ENCODE assay signal across 13 cellular contexts in the genomic region with DNA sequence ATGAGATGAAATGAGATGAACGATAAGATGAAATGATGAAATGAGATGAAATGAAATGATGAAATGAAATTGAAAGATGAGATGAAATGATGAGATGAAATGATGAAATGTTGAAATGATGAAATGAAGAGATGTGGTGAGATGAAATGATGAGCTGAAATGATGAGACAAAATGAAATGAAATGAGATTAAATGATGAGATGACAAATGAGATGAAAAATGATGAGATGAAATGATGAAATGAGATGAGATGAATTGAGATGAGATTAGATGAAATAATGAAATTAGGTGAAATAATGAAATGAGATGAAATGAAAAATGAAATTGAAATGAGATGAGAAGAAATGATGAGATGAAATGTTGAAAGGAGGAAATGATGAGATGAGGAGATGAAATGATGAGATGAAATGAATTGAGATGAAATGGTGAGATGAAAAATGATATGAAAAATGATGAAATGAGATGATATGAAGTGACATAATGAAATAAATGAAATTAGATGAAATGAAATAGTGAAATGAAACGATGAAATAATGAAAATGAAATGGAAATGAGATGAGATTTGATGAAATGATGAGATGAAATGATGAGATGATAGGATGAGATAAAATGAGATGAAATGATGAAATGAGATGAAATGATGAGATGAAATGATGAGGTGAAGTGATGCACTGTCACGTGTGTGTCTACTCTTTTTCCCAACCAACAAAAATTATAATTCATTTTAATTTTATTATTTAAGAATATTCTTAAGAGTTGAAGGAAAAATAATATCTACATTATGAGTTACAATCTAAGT. TPM values are rescaled to one million over a fixed set of nuclear protein-coding genes. Genes with fewer than 3 reads are reported as not detected.
"Had no signal": no experiment of that assay in that cellular context is flagged by ENCODE, and none has a peak within 500 bp of the region (broad histone marks: within the 10 kb centered on the region; RNA-seq: fewer than 3 reads in every experiment).

No MANE protein-coding gene starts in this region.

RNA-seq across cellular contexts. Expression of gene CCT8L2, which starts 58.0 kb away (rescaled TPM):
- total RNA-seq: activated B cell treated with CpG ODN at 0.5 μM for 24 hours; activated CD4-positive, alpha-beta memory T cell treated with anti-CD3 and anti-CD28 coated beads for 36 hours; activated CD4-positive, alpha-beta memory T cell treated with anti-CD3 and anti-CD28 coated beads, Interleukin-2, amount 10 ng/mL, durations not matched to agents 7 days and 5 days; activated CD4-positive, alpha-beta T cell treated with anti-CD3 and anti-CD28 coated beads for 36 hours; activated CD4-positive, alpha-beta T cell treated with anti-CD3 and anti-CD28 coated beads, Interleukin-2, amount 10 ng/mL, durations not matched to agents 24 days and 14 days; activated CD4-positive, alpha-beta T cell treated with anti-CD3 and anti-CD28 coated beads, Interleukin-2, amount 10 ng/mL, durations not matched to agents 7 days and 5 days; activated CD8-positive, alpha-beta memory T cell treated with anti-CD3 and anti-CD28 coated beads for 36 hours; activated CD8-positive, alpha-beta memory T cell treated with anti-CD3 and anti-CD28 coated beads, Interleukin-2, amount 10 ng/mL, durations not matched to agents 7 days and 5 days; activated CD8-positive, alpha-beta T cell treated with anti-CD3 and anti-CD28 coated beads for 36 hours; activated CD8-positive, alpha-beta T cell treated with anti-CD3 and anti-CD28 coated beads, Interleukin-2, amount 10 ng/mL, durations not matched to agents 7 days and 5 days; T-helper 1 cell treated with Interleukin-12 subunit alpha and Interleukin-12 subunit beta and Interleukin-4 antibody, amounts not matched to agents 30 ng/mL and 1 ng/mL, for 36 hours; T-helper 2 cell treated with Interferon-gamma antibody and Interleukin-4, amounts not matched to agents 100 ng/mL and 5 ng/mL, for 36 hours; WTC11 had no signal
